Comparison of ENCODE assay signal across 11 cellular contexts in the genomic region with DNA sequence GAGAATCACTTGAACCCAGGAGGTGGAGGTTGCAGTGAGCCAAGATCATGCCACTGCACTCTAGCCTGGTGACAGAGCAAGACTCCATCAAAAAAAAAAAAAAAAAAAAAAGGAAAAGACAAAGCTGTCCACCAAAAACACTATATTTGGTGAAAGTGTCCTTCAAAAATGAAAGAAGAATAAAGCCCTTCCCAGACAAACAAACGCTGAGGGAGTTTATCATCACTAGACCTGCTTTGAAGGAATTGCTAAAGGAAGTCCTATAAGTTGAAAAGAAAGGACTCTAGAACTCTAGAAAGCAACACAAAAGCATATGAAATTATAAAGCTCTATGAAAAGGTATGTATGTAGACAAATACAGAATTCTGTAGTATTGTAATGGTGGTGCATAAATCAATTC.
"Had no signal": no experiment of that assay in that cellular context is flagged by ENCODE, and none has a peak within 500 bp of the region (broad histone marks: within the 10 kb centered on the region; RNA-seq: fewer than 3 reads in every experiment).

No MANE protein-coding gene starts in this region.

- DNase-seq: GM23248, GOT3, H7, H9, HCEC 1CT, HFFc6 had no signal

- H3K9ac ChIP-seq: GM23248 had no signal

- ATAC-seq: GM23338, HCT116 had no signal

- H3K9me3 ChIP-seq: HAP-1 had no signal

- H3K36me3 ChIP-seq: HAP-1 had no signal

- H3K27ac ChIP-seq: GM23248 had no signal

- H3K4me2 ChIP-seq: GM23338 had no signal

- FAIRE-seq: H1, H54 had no signal

- H3K4me3 ChIP-seq: GM23248, GM23338, HAP-1 had no signal

- H3K4me1 ChIP-seq: HAP-1 had no signal

- H2AFZ ChIP-seq: GM23248, GM23338 had no signal
